In the genomic region with DNA sequence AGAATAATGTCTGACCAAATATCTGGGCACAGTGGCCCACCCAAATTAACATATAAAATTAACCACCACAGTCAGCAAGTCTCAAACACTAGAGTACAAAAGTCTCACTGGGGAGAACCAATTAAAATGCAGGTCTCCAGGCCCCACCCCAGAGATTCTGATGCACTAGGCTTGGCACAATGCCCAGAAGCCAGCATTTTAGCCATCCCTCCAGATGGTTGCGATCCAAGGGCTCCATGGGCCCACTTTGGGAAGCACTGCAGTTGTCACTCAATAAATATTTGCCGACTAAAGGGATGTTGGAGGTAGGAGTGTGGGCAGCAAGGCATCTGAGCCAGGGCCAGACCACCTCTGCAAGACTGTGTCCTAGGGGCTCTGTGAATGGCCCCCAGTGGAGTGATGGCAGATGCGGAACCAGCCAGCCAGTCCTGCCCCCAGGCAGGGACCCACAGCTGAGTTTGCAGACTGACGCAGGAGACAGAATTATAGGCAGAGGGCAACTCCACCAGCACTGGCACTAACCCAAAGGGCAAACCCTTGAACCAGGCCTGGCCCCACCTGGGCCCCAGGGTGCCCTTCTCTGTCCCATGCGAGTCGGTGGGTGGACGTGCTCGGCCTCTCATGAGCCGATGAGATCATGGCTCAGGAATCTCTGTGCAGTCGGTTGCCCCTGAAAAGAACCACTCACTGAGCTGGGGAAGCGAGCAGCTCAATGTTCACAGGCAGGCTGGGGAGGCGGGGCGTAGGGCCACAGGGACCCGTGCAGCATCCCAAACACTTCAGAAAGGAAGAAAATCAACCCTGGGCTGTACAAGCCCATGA, we compare ENCODE assay signal across 1 cellular context.
A peak's percentile ranks its signal among the peaks of the same experiment; 100 is the strongest.
TF ChIP-seq lines count a peak whose summit lies in the region.

No MANE protein-coding gene starts in this region.

TF ChIP-seq in HepG2, 621 proteins besides CTCF, POLR2A, EP300 and RAD21 (continued from another document):
- TF ChIP-seq SPEN (CRISPR knock-in tag; IDR thresholded peaks at IDR 0.05; ENCODE audit: low read depth) (0 out of 2 replicates have a peak, but pooled peaks have one; percentile 35), SRSF1 (optimal IDR thresholded peaks at IDR 0.05; ENCODE audit: low read depth, low read length) (no peak), PAX8 (CRISPR knock-in tag; IDR thresholded peaks at IDR 0.05; ENCODE audit: borderline replicate concordance) (no peak), BCL3 (CRISPR knock-in tag; IDR thresholded peaks at IDR 0.05) (0 out of 2 replicates have a peak, but pooled peaks have one; percentile 39), JUND (CRISPR knock-in tag; IDR thresholded peaks at IDR 0.05) (peak; percentile 89), LCORL (IDR thresholded peaks at IDR 0.05) (no peak), LCORL (CRISPR knock-in tag; IDR thresholded peaks at IDR 0.05) (peak; percentile 81), ELF3 (CRISPR knock-in tag; IDR thresholded peaks at IDR 0.05) (0 out of 2 replicates have a peak, but pooled peaks have one; percentile 34), ZNF205 (CRISPR knock-in tag; IDR thresholded peaks at IDR 0.05) (0 out of 2 replicates have a peak, but pooled peaks have one; percentile 22), ZNF562 (CRISPR knock-in tag; IDR thresholded peaks at IDR 0.05; ENCODE audit: borderline replicate concordance) (no peak), JUN (CRISPR knock-in tag; IDR thresholded peaks at IDR 0.05) (peak; percentile 97)
- TF ChIP-seq, protein P1, sequence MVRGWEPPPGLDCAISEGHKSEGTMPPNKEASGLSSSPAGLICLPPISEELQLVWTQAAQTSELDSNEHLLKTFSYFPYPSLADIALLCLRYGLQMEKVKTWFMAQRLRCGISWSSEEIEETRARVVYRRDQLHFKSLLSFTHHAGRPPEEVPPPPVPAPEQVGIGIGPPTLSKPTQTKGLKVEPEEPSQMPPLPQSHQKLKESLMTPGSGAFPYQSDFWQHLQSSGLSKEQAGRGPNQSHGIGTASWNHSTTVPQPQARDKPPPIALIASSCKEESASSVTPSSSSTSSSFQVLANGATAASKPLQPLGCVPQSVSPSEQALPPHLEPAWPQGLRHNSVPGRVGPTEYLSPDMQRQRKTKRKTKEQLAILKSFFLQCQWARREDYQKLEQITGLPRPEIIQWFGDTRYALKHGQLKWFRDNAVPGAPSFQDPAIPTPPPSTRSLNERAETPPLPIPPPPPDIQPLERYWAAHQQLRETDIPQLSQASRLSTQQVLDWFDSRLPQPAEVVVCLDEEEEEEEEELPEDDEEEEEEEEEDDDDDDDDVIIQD (CRISPR knock-in tag; IDR thresholded peaks at IDR 0.05; ENCODE audit: low read depth): peak; percentile 62; the same call in 1 of the 2 replicates
- TF ChIP-seq, protein P2, sequence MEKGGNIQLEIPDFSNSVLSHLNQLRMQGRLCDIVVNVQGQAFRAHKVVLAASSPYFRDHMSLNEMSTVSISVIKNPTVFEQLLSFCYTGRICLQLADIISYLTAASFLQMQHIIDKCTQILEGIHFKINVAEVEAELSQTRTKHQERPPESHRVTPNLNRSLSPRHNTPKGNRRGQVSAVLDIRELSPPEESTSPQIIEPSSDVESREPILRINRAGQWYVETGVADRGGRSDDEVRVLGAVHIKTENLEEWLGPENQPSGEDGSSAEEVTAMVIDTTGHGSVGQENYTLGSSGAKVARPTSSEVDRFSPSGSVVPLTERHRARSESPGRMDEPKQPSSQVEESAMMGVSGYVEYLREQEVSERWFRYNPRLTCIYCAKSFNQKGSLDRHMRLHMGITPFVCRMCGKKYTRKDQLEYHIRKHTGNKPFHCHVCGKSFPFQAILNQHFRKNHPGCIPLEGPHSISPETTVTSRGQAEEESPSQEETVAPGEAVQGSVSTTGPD (CRISPR knock-in tag; IDR thresholded peaks at IDR 0.05): no peak
